Comparison of ENCODE assay signal across 1 cellular context in the genomic region with DNA sequence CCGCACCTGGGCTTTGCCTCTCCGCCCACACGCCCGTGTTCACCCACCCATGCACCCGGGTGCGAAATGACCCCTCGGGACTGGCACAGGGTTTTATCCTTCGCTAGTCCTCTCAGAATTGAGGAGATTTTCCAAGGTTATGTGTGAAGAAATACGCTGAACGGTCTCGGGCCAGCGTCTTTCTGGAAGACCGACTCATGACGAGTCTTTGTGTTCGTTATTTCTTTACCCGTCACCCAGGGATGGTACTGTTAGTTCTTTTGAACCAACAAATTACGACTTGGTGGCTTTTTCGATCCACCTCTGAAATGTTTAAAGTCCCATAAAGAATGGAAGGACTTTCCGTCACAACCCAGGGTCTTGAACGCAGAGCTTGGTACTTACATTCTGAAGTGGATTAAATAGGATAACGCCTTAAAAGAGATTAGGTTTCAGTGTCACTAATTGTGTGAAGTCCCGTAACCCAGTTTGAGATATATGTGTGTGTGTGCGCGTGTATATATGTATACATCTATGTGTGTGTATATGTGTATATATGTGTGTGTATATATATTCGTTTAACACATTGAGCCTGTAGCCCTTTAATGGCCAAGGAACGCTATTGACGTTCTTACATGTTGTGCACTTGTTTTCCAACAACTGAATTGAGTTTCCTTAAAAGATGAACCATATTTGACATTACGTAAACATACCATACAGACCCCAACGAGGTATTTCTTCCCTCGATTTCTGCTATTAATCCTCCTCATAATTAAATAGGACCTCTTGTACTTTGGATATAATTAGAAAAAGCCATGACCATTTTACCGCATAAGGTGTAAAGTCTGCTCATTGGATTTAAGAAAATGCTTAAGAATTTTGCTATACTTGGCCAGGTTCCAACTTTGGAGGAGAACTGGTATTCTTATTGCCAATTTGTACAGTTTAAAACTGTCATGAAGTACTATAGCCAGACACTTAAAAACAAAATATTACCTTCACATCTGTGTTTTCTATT.
TF ChIP-seq lines count a peak whose summit lies in the region.

No MANE protein-coding gene starts in this region.

TF ChIP-seq in HCT116, 20 proteins besides CTCF, POLR2A, EP300 and RAD21 (continued from another document):
- TF ChIP-seq, protein P1, sequence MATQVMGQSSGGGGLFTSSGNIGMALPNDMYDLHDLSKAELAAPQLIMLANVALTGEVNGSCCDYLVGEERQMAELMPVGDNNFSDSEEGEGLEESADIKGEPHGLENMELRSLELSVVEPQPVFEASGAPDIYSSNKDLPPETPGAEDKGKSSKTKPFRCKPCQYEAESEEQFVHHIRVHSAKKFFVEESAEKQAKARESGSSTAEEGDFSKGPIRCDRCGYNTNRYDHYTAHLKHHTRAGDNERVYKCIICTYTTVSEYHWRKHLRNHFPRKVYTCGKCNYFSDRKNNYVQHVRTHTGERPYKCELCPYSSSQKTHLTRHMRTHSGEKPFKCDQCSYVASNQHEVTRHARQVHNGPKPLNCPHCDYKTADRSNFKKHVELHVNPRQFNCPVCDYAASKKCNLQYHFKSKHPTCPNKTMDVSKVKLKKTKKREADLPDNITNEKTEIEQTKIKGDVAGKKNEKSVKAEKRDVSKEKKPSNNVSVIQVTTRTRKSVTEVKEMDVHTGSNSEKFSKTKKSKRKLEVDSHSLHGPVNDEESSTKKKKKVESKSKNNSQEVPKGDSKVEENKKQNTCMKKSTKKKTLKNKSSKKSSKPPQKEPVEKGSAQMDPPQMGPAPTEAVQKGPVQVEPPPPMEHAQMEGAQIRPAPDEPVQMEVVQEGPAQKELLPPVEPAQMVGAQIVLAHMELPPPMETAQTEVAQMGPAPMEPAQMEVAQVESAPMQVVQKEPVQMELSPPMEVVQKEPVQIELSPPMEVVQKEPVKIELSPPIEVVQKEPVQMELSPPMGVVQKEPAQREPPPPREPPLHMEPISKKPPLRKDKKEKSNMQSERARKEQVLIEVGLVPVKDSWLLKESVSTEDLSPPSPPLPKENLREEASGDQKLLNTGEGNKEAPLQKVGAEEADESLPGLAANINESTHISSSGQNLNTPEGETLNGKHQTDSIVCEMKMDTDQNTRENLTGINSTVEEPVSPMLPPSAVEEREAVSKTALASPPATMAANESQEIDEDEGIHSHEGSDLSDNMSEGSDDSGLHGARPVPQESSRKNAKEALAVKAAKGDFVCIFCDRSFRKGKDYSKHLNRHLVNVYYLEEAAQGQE (IDR thresholded peaks at IDR 0.05; ENCODE audit: low read depth) = no peak
- TF ChIP-seq ZFX (IDR thresholded peaks at IDR 0.05) (no peak), EGR1 (IDR thresholded peaks at IDR 0.05; ENCODE audit: low read depth) (no peak; the same call in 1 of the 2 replicates), YY1 (IDR thresholded peaks at IDR 0.05; ENCODE audit: extremely low read depth, insufficient replicate concordance, low read depth, low read length) (no peak), EZH2 (IDR thresholded peaks at IDR 0.05) (no peak), FOSL1 (IDR thresholded peaks at IDR 0.05; ENCODE audit: low read depth) (no peak), CEBPB (IDR thresholded peaks at IDR 0.05; ENCODE audit: low read depth) (no peak), SRF (IDR thresholded peaks at IDR 0.05; ENCODE audit: low read depth) (no peak), ELF1 (IDR thresholded peaks at IDR 0.05; ENCODE audit: borderline replicate concordance, low read depth) (no peak)
- TF ChIP-seq, protein P2, sequence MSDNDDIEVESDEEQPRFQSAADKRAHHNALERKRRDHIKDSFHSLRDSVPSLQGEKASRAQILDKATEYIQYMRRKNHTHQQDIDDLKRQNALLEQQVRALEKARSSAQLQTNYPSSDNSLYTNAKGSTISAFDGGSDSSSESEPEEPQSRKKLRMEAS (IDR thresholded peaks at IDR 0.05) = no peak
- TF ChIP-seq, protein P3, sequence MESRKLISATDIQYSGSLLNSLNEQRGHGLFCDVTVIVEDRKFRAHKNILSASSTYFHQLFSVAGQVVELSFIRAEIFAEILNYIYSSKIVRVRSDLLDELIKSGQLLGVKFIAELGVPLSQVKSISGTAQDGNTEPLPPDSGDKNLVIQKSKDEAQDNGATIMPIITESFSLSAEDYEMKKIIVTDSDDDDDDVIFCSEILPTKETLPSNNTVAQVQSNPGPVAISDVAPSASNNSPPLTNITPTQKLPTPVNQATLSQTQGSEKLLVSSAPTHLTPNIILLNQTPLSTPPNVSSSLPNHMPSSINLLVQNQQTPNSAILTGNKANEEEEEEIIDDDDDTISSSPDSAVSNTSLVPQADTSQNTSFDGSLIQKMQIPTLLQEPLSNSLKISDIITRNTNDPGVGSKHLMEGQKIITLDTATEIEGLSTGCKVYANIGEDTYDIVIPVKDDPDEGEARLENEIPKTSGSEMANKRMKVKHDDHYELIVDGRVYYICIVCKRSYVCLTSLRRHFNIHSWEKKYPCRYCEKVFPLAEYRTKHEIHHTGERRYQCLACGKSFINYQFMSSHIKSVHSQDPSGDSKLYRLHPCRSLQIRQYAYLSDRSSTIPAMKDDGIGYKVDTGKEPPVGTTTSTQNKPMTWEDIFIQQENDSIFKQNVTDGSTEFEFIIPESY (IDR thresholded peaks at IDR 0.05; ENCODE audit: extremely low read depth, insufficient replicate concordance, low read length) = no peak
